In genomic region chr6:96164802-96165201, GRCh38 we compare ENCODE assay signal across 1 cellular context.
TF ChIP-seq lines count a peak whose summit lies in the region.

No MANE protein-coding gene starts in this region.

TF ChIP-seq in H1, 55 proteins besides CTCF, POLR2A, EP300 and RAD21 (continued from another document):
- TF ChIP-seq SP4 (IDR thresholded peaks at IDR 0.05; ENCODE audit: low read length) = no peak
- TF ChIP-seq CHD7 (IDR thresholded peaks at IDR 0.05; ENCODE audit: insufficient replicate concordance, low read length) = no peak
- TF ChIP-seq RXRA (IDR thresholded peaks at IDR 0.05; ENCODE audit: insufficient read depth, low read depth, low read length) = no peak
- TF ChIP-seq EGR1 (IDR thresholded peaks at IDR 0.05; ENCODE audit: borderline replicate concordance, low read depth, low read length) = no peak
- TF ChIP-seq NRF1 (IDR thresholded peaks at IDR 0.05; ENCODE audit: low read depth, low read length) = no peak
- TF ChIP-seq SIRT6 (IDR thresholded peaks at IDR 0.05; ENCODE audit: low read length) = no peak
- no peak for TF ChIP-seq BCL11A (IDR thresholded peaks at IDR 0.05; ENCODE audit: low read depth in 2 of 2, low read length in 2 of 2)
- TF ChIP-seq SUZ12 (IDR thresholded peaks at IDR 0.05; ENCODE audit: low read length) = no peak
- TF ChIP-seq ASH2L (IDR thresholded peaks at IDR 0.05; ENCODE audit: low read length) = no peak
- TF ChIP-seq TCF12 (IDR thresholded peaks at IDR 0.05; ENCODE audit: low read depth, low read length) = no peak
TF ChIP-seq in H1: peak in this region for 0.
